ENCODE assay signal across 19 cellular contexts in the genomic region with DNA sequence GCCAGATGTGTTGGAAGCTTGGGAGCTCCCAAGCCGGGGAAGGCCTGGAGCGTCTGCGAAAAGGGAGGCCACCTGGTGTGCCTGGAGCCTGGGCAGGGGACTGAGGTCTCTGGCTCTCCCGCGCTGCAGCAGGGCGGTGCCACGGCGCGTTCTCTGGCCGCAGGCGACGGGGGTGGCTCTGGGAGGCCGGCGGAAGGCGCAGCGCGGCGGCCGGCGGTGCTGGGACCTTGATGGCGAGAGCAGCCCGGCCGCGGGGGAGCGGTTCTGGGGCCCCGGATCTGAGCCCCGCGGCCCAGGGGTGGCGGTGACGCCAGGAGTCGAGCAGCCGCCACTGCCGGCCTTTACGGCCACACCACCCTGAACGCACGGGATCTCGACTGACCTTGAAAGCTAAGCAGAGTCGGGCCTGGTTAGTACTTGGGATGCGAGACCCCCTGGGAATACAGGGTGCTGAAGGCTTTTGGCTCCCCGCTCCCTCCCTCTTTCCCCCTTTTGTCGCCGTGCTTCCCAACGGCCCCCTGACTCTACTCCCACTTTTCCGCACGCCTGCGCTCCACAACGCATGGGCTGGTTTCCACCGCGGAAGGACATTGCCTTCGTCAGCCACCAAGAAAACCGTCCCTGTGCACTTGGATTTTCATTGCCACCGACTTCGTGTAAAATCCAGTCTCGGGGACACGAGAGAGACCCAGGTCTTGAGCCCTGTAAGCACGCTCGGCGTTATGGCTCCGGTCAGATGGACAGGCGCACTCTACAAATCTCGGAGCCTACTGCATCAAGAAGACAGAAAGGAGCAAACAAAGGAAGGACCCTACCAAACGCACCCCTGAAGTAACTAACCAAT. TPM values are rescaled to one million over a fixed set of nuclear protein-coding genes. Genes with fewer than 3 reads are reported as not detected.
DNase-seq lines count a peak whose midpoint lies in the region; ATAC-seq lines count a peak whose summit lies in the region.
"Had no signal": no experiment of that assay in that cellular context is flagged by ENCODE, and none has a peak within 500 bp of the region (broad histone marks: within the 10 kb centered on the region; RNA-seq: fewer than 3 reads in every experiment).

No MANE protein-coding gene starts in this region.

- peak overlapping the region; percentile 61 for H3K27ac Mint-ChIP-seq in activated naive CD8-positive, alpha-beta T cell treated with anti-CD3 and anti-CD28 coated beads, Interleukin-2, amount 10 ng/mL, durations not matched to agents 7 days and 5 days
- no peak overlapping the region for H3K27ac Mint-ChIP-seq in activated naive CD8-positive, alpha-beta T cell treated with anti-CD3 and anti-CD28 coated beads for 36 hours
- peak overlapping the region; percentile 89 for H3K27ac Mint-ChIP-seq in stimulated activated naive B cell treated with anti-CD40 and anti-IgM and Interleukin-4, amounts not matched to agents 10 μg/mL and 1 μg/mL and 100 μg/mL, for 72 hours

- H3K4me3 ChIP-seq in HUES6 (ENCODE audit: low read depth, low read length) (peak overlapping the region; percentile 48), iPS-18a (ENCODE audit: low read length) (peak overlapping the region; percentile 5)
- H3K4me3 ChIP-seq: lung, ovary, PC-9, upper lobe of left lung had no signal

- H3K36me3 ChIP-seq in HUES6 (ENCODE audit: control insufficient read depth, insufficient read depth, low read length) (no peaks in the 10 kb centered on the region), iPS-18a (ENCODE audit: control insufficient read depth, low read depth, low read length) (no peaks in the 10 kb centered on the region)
- H3K36me3 ChIP-seq: ovary, upper lobe of left lung had no signal

- peaks cover 2% of the 10 kb centered on the region; the same call in 1 of the 2 replicates for H3K9me3 ChIP-seq in HUES6 (ENCODE audit: control insufficient read depth, insufficient read depth, low read depth, low read length)
- no peaks in the 10 kb centered on the region for H3K9me3 ChIP-seq in iPS-18a (ENCODE audit: control insufficient read depth, low read depth, low read length)
- H3K9me3 ChIP-seq: upper lobe of left lung had no signal

- H3K36me3 Mint-ChIP-seq in activated naive CD8-positive, alpha-beta T cell treated with anti-CD3 and anti-CD28 coated beads, Interleukin-2, amount 10 ng/mL, durations not matched to agents 7 days and 5 days = peaks cover 12% of the 10 kb centered on the region
- peaks cover 5% of the 10 kb centered on the region for H3K36me3 Mint-ChIP-seq in activated naive CD8-positive, alpha-beta T cell treated with anti-CD3 and anti-CD28 coated beads for 36 hours
- peaks cover 5 to 21% of the 10 kb centered on the region in 2 donors for H3K36me3 Mint-ChIP-seq in stimulated activated naive B cell treated with anti-CD40 and anti-IgM and Interleukin-4, amounts not matched to agents 10 μg/mL and 1 μg/mL and 100 μg/mL, for 72 hours

- no peak overlapping the region for H3K9ac ChIP-seq in HUES6 (ENCODE audit: low read length)
- H3K9ac ChIP-seq in iPS-18a (ENCODE audit: low read length) = no peak overlapping the region

- H3K27ac ChIP-seq in HUES6 (ENCODE audit: low read depth, low read length) (no peak overlapping the region), iPS-18a (ENCODE audit: low read length) (no peak overlapping the region)
- H3K27ac ChIP-seq: ovary, PC-9, upper lobe of left lung had no signal

- no peak overlapping the region for H3K4me3 Mint-ChIP-seq in activated naive CD8-positive, alpha-beta T cell treated with anti-CD3 and anti-CD28 coated beads, Interleukin-2, amount 10 ng/mL, durations not matched to agents 7 days and 5 days
- H3K4me3 Mint-ChIP-seq in activated naive CD8-positive, alpha-beta T cell treated with anti-CD3 and anti-CD28 coated beads for 36 hours = no peak overlapping the region
- peak overlapping the region; percentile 52 to 59 for H3K4me3 Mint-ChIP-seq in stimulated activated naive B cell treated with anti-CD40 and anti-IgM and Interleukin-4, amounts not matched to agents 10 μg/mL and 1 μg/mL and 100 μg/mL, for 72 hours

- H3K27me3 ChIP-seq in HUES6 (ENCODE audit: control insufficient read depth, insufficient read depth, low read length) (peaks cover 91% of the 10 kb centered on the region), iPS-18a (ENCODE audit: control insufficient read depth, insufficient read depth, low read length) (peaks cover 93% of the 10 kb centered on the region)
- H3K27me3 ChIP-seq: ovary had no signal

- DNase-seq in activated naive CD8-positive, alpha-beta T cell treated with anti-CD3 and anti-CD28 coated beads, Interleukin-2, amount 10 ng/mL, durations not matched to agents 7 days and 5 days = no peak
- no peak for DNase-seq in activated naive CD8-positive, alpha-beta T cell treated with anti-CD3 and anti-CD28 coated beads for 36 hours
- DNase-seq in stimulated activated naive B cell treated with anti-CD40 and anti-IgM and Interleukin-4, amounts not matched to agents 10 μg/mL and 1 μg/mL and 100 μg/mL, for 72 hours = no peak
- DNase-seq in DMS114 treated with DMSO at 0.1 percent for 48 hours (lab: John Stamatoyannopoulos, UW; ENCODE audit: unreplicated experiment) = no peak
- no peak for DNase-seq in NCI-H69 (lab: John Stamatoyannopoulos, UW)
- no peak for DNase-seq in NCI-H510A treated with DMSO at 0.1 percent for 48 hours (lab: John Stamatoyannopoulos, UW)
- DNase-seq: activated naive CD4-positive, alpha-beta T cell treated with Interleukin-2 at 50 U/mL for 16 hours; AML-193; DMS53; NCI-H1417; NCI-H446; ovary; PC-9 had no signal

- POLR2A ChIA-PET in activated naive CD8-positive, alpha-beta T cell treated with anti-CD3 and anti-CD28 coated beads, Interleukin-2, amount 10 ng/mL, durations not matched to agents 7 days and 5 days (lab: Charles Lee) = no interaction called here

- H3K9me3 Mint-ChIP-seq in activated naive CD8-positive, alpha-beta T cell treated with anti-CD3 and anti-CD28 coated beads, Interleukin-2, amount 10 ng/mL, durations not matched to agents 7 days and 5 days = peaks cover 8% of the 10 kb centered on the region
- peaks cover 11% of the 10 kb centered on the region for H3K9me3 Mint-ChIP-seq in activated naive CD8-positive, alpha-beta T cell treated with anti-CD3 and anti-CD28 coated beads for 36 hours
- H3K9me3 Mint-ChIP-seq in stimulated activated naive B cell treated with anti-CD40 and anti-IgM and Interleukin-4, amounts not matched to agents 10 μg/mL and 1 μg/mL and 100 μg/mL, for 72 hours = peaks cover 11 to 19% of the 10 kb centered on the region in 2 donors

- H3K4me1 ChIP-seq in HUES6 (ENCODE audit: control insufficient read depth, insufficient read depth, low read length) = peaks cover 26% of the 10 kb centered on the region
- H3K4me1 ChIP-seq in iPS-18a (ENCODE audit: control insufficient read depth, low read depth, low read length) = peaks cover 9% of the 10 kb centered on the region

- peaks cover 19% of the 10 kb centered on the region for H3K4me1 Mint-ChIP-seq in activated naive CD8-positive, alpha-beta T cell treated with anti-CD3 and anti-CD28 coated beads, Interleukin-2, amount 10 ng/mL, durations not matched to agents 7 days and 5 days
- H3K4me1 Mint-ChIP-seq in activated naive CD8-positive, alpha-beta T cell treated with anti-CD3 and anti-CD28 coated beads for 36 hours = peaks cover 40% of the 10 kb centered on the region
- peaks cover 24 to 44% of the 10 kb centered on the region in 2 donors for H3K4me1 Mint-ChIP-seq in stimulated activated naive B cell treated with anti-CD40 and anti-IgM and Interleukin-4, amounts not matched to agents 10 μg/mL and 1 μg/mL and 100 μg/mL, for 72 hours

- H3K27me3 Mint-ChIP-seq in activated naive CD8-positive, alpha-beta T cell treated with anti-CD3 and anti-CD28 coated beads, Interleukin-2, amount 10 ng/mL, durations not matched to agents 7 days and 5 days = peaks cover 72% of the 10 kb centered on the region
- peaks cover 81% of the 10 kb centered on the region for H3K27me3 Mint-ChIP-seq in activated naive CD8-positive, alpha-beta T cell treated with anti-CD3 and anti-CD28 coated beads for 36 hours
- H3K27me3 Mint-ChIP-seq in stimulated activated naive B cell treated with anti-CD40 and anti-IgM and Interleukin-4, amounts not matched to agents 10 μg/mL and 1 μg/mL and 100 μg/mL, for 72 hours = peaks cover 73 to 78% of the 10 kb centered on the region in 2 donors

- no peak for ATAC-seq in activated naive CD8-positive, alpha-beta T cell treated with anti-CD3 and anti-CD28 coated beads, Interleukin-2, amount 10 ng/mL, durations not matched to agents 7 days and 5 days (ENCODE audit: low read depth)
- ATAC-seq in stimulated activated naive B cell treated with anti-CD40 and anti-IgM and Interleukin-4, amounts not matched to agents 10 μg/mL and 1 μg/mL and 100 μg/mL, for 72 hours (replicated peaks) = no peak
- ATAC-seq: esophagus mucosa had no signal

RNA-seq across cellular contexts. Expression of a gene that starts 9.5 kb away (rescaled TPM):
- not detected for total RNA-seq in activated naive CD8-positive, alpha-beta T cell treated with anti-CD3 and anti-CD28 coated beads, Interleukin-2, amount 10 ng/mL, durations not matched to agents 7 days and 5 days
- total RNA-seq in activated naive CD8-positive, alpha-beta T cell treated with anti-CD3 and anti-CD28 coated beads for 36 hours = under 1 TPM; 0.12 to 0.14 TPM
- total RNA-seq: cerebellum, esophagus mucosa, lung, ovary, PC-9, upper lobe of left lung had no signal

RNA-seq across cellular contexts. Expression of a gene that starts 46.7 kb away (rescaled TPM):
- not detected for total RNA-seq in activated naive CD8-positive, alpha-beta T cell treated with anti-CD3 and anti-CD28 coated beads, Interleukin-2, amount 10 ng/mL, durations not matched to agents 7 days and 5 days
- not detected for total RNA-seq in activated naive CD8-positive, alpha-beta T cell treated with anti-CD3 and anti-CD28 coated beads for 36 hours
- total RNA-seq: cerebellum, esophagus mucosa, lung, PC-9, upper lobe of left lung had no signal

Comparison
In these comparisons a context has a peak if more than half of its experiments do, and no peak if none do; other contexts are left out.
1. H3K4me3 Mint-ChIP-seq: peak in stimulated activated naive B cell treated with anti-CD40 and anti-IgM and Interleukin-4, amounts not matched to agents 10 μg/mL and 1 μg/mL and 100 μg/mL, for 72 hours (2 of 2); none in activated naive CD8-positive, alpha-beta T cell treated with anti-CD3 and anti-CD28 coated beads, Interleukin-2, amount 10 ng/mL, durations not matched to agents 7 days and 5 days (single experiment) and activated naive CD8-positive, alpha-beta T cell treated with anti-CD3 and anti-CD28 coated beads for 36 hours (single experiment).